ENCODE assay signal across 11 cellular contexts in genomic region chr2:215693269-215693998, GRCh38.
DNase-seq lines count a peak whose midpoint lies in the region; ATAC-seq, FAIRE-seq and TF ChIP-seq lines count a peak whose summit lies in the region.
"Had no signal": no experiment of that assay in that cellular context is flagged by ENCODE, and none has a peak within 500 bp of the region (broad histone marks: within the 10 kb centered on the region; RNA-seq: fewer than 3 reads in every experiment).

No MANE protein-coding gene starts in this region.

- H3K27ac ChIP-seq in ascending aorta (peak overlapping the region; percentile 80 to 87), keratinocyte (ENCODE audit: control insufficient read depth, insufficient read depth, low read length) (no peak overlapping the region), thoracic aorta (peak overlapping the region; percentile 79 to 86)

- H4K20me1 ChIP-seq in keratinocyte (ENCODE audit: control insufficient read depth, extremely low read depth, insufficient read depth, low read length): no peaks in the 10 kb centered on the region

- dilution Hi-C loops in keratinocyte (cut with MboI; ENCODE audit: extremely low pct_ligation_motif_present, low sequenced_read_pairs): no loop called here

- ATAC-seq in thoracic aorta (ENCODE audit: insufficient number of reproducible peaks, low FRiP score, low read depth): peak; percentile 55
- ATAC-seq: mucosa of descending colon had no signal

- no peak overlapping the region for H3K4me3 ChIP-seq in ascending aorta
- no peak overlapping the region for H3K4me3 ChIP-seq in keratinocyte (ENCODE audit: control insufficient read depth in 2 of 3, extremely low read depth in 1 of 3, insufficient read depth in 2 of 3, low read depth in 1 of 3, low read length in 3 of 3)
- H3K4me3 ChIP-seq in thoracic aorta: no peak overlapping the region
- H3K4me3 ChIP-seq: mucosa of descending colon had no signal

- H3K9me3 ChIP-seq in ascending aorta (no peaks in the 10 kb centered on the region), keratinocyte (ENCODE audit: control insufficient read depth, low read depth, low read length) (peaks cover 1% of the 10 kb centered on the region), thoracic aorta (no peaks in the 10 kb centered on the region)
- H3K9me3 ChIP-seq: mucosa of descending colon had no signal

- no peaks in the 10 kb centered on the region for H3K9me1 ChIP-seq in keratinocyte (ENCODE audit: control insufficient read depth, extremely low read depth, insufficient read depth, low read length)

- H3K79me2 ChIP-seq in keratinocyte (ENCODE audit: control insufficient read depth, insufficient read depth, low read length): no peaks in the 10 kb centered on the region

- TF ChIP-seq CTCF in ascending aorta (IDR thresholded peaks at IDR 0.05): no peak
- TF ChIP-seq CTCF in keratinocyte (optimal IDR thresholded peaks at IDR 0.05 in 1 of 3, IDR thresholded peaks at IDR 0.05 in 1 of 3, conservative IDR thresholded peaks at IDR 0.05 in 1 of 3; ENCODE audit: extremely low read depth in 1 of 3, insufficient read depth in 2 of 3, low read length in 3 of 3): no peak
- no peak for TF ChIP-seq CTCF in thoracic aorta (IDR thresholded peaks at IDR 0.05)

- H3K4me1 ChIP-seq in ascending aorta (peaks cover 0 to 27% of the 10 kb centered on the region in 2 donors), keratinocyte (ENCODE audit: control insufficient read depth, extremely low read depth, insufficient read depth, low read length) (peaks cover 10% of the 10 kb centered on the region), thoracic aorta (ENCODE audit: control insufficient read depth in 1 of 2, low read depth in 2 of 2) (peaks cover 13 to 37% of the 10 kb centered on the region in 2 donors)

- peak; percentile 97 for DNase-seq in HCEC 1CT
- DNase-seq in ascending aorta (ENCODE audit: low spot score in 2 of 2): no peak
- peak; percentile 15 for DNase-seq in keratinocyte (ENCODE audit: low read depth, low spot score)
- no peak for DNase-seq in thoracic aorta (ENCODE audit: low spot score)
- no peak for DNase-seq in LoVo (ENCODE audit: low spot score)
- DNase-seq in NCI-H1436 (lab: John Stamatoyannopoulos, UW): no peak
- DNase-seq in C1 segment of cervical spinal cord (lab: John Stamatoyannopoulos, UW): no peak
- DNase-seq: effector memory CD4-positive, alpha-beta T cell; mucosa of descending colon; NCI-H1694; SHP77 had no signal

- H3K4me2 ChIP-seq in keratinocyte (ENCODE audit: control insufficient read depth, extremely low read depth, insufficient read depth, low read depth, low read length): peak overlapping the region; percentile 42

- peak overlapping the region; percentile 54 for H2AFZ ChIP-seq in keratinocyte (ENCODE audit: control insufficient read depth, low read length)

- no peak for FAIRE-seq in keratinocyte (lab: Jason Lieb, UNC)

- intact Hi-C loops in ascending aorta (cut with DNase I): loop anchor here (2.0 kb wide), 1 partner anchor 35 kb away; no protein-coding TSS in a partner anchor

- no peak overlapping the region for H3K9ac ChIP-seq in keratinocyte (ENCODE audit: control insufficient read depth, extremely low read depth, insufficient read depth, low read length)

- H3K27me3 ChIP-seq in ascending aorta (no peaks in the 10 kb centered on the region), keratinocyte (ENCODE audit: control insufficient read depth, extremely low read depth, insufficient read depth, low read length) (no peaks in the 10 kb centered on the region), thoracic aorta (replicated peaks; ENCODE audit: insufficient read depth) (no peaks in the 10 kb centered on the region)

- H3K36me3 ChIP-seq in ascending aorta (no peaks in the 10 kb centered on the region), keratinocyte (ENCODE audit: control insufficient read depth in 2 of 2, extremely low read depth in 1 of 2, insufficient read depth in 2 of 2, low read length in 2 of 2) (no peaks in the 10 kb centered on the region), thoracic aorta (no peaks in the 10 kb centered on the region)

Comparison
In these comparisons a context has a peak if more than half of its experiments do, and no peak if none do; other contexts are left out.
1. DNase-seq: peak in HCEC 1CT (single experiment) and keratinocyte (single experiment); none in ascending aorta (0 of 2), thoracic aorta (single experiment), LoVo (single experiment), NCI-H1436 (single experiment) and C1 segment of cervical spinal cord (0 of 14).